In genomic region chr20:35953411-35954199, GRCh38 we compare ENCODE assay signal across 8 cellular contexts.
DNase-seq lines count a peak whose midpoint lies in the region; ATAC-seq lines count a peak whose summit lies in the region.

No MANE protein-coding gene starts in this region.

- no peaks in the 10 kb centered on the region for H3K9me3 Mint-ChIP-seq in central memory CD8-positive, alpha-beta T cell

- no peaks in the 10 kb centered on the region for H3K27me3 Mint-ChIP-seq in central memory CD8-positive, alpha-beta T cell

- peak overlapping the region; percentile 100 for H3K27ac Mint-ChIP-seq in central memory CD8-positive, alpha-beta T cell (ENCODE audit: low read depth)

- peak overlapping the region; percentile 80 for H3K27ac ChIP-seq in layer of hippocampus (ENCODE audit: low read depth, low read length)

- DNase-seq in DMS53 (lab: John Stamatoyannopoulos, UW) (peak; percentile 78), Kasumi-1 (lab: John Stamatoyannopoulos, UW) (peak; percentile 5 to 31), NCI-H446 treated with DMSO at 0.1 percent for 48 hours (lab: John Stamatoyannopoulos, UW) (no peak)
- DNase-seq in activated CD4-positive, alpha-beta T cell treated with anti-CD3 and anti-CD28 coated beads for 1 hour: peak; percentile 42
- DNase-seq in central memory CD8-positive, alpha-beta T cell (ENCODE audit: low spot score in 2 of 2): peak; percentile 57 to 68
- DNase-seq in stimulated activated CD4-positive, alpha-beta T cell treated with anti-CD3 and anti-CD28 coated beads, Interleukin-4, amount 100 ng/mL, for 1 hour: peak; percentile 59

- H3K36me3 Mint-ChIP-seq in central memory CD8-positive, alpha-beta T cell (ENCODE audit: insufficient read depth): peaks cover 23% of the 10 kb centered on the region

- peak overlapping the region; percentile 97 for H3K4me3 Mint-ChIP-seq in central memory CD8-positive, alpha-beta T cell

- H3K27me3 ChIP-seq in layer of hippocampus (ENCODE audit: control insufficient read depth, insufficient read depth, low read length): no peaks in the 10 kb centered on the region

- peaks cover 18% of the 10 kb centered on the region for H3K4me1 Mint-ChIP-seq in central memory CD8-positive, alpha-beta T cell

- ATAC-seq in GM21717 (IDR thresholded peaks at IDR 0.05; ENCODE audit: unreplicated experiment): peak; percentile 30
- peak; percentile 34 for ATAC-seq in central memory CD8-positive, alpha-beta T cell (replicated peaks; ENCODE audit: extremely low read depth, poor library complexity, severe bottlenecking)
